In genomic region chr7:19665399-19666008, GRCh38 we compare ENCODE assay signal across 8 cellular contexts. TPM values are rescaled to one million over a fixed set of nuclear protein-coding genes. Genes with fewer than 3 reads are reported as not detected.
DNase-seq lines count a peak whose midpoint lies in the region; ATAC-seq and FAIRE-seq lines count a peak whose summit lies in the region.

No MANE protein-coding gene starts in this region.

- H3K36me3 ChIP-seq in H7 (replicated peaks; ENCODE audit: control insufficient read depth, insufficient read depth, low read length), result no peaks in the 10 kb centered on the region

- no peaks in the 10 kb centered on the region for H3K27me3 ChIP-seq in H7 (ENCODE audit: control insufficient read depth, insufficient read depth, low read length)

- intact Hi-C loops in activated T-helper 2 cell treated with anti-CD3 and anti-CD28 coated beads, Interferon-gamma antibody, Interleukin-2, Interleukin-4, amounts not matched to agents 10 μg/mL and 5 μg/mL and 100 μg/mL, durations not matched to agents 14 hours and 24 hours and 36 hours (cut with micrococcal nuclease), result loop anchor here (5.0 kb wide), 1 partner anchor 543 kb away; no protein-coding TSS in a partner anchor

- H3K4me1 Mint-ChIP-seq in T-helper 17 cell, result peaks cover 9% of the 10 kb centered on the region
- peaks cover 10% of the 10 kb centered on the region for H3K4me1 Mint-ChIP-seq in activated T-helper 2 cell treated with anti-CD3 and anti-CD28 coated beads, Interferon-gamma antibody, Interleukin-2, Interleukin-4, amounts not matched to agents 10 μg/mL and 5 μg/mL and 100 μg/mL, durations not matched to agents 14 hours and 24 hours and 36 hours (ENCODE audit: low read depth)

- H3K4me3 ChIP-seq in H7 (ENCODE audit: insufficient read depth, low read depth, low read length), result no peak overlapping the region

- H3K27me3 Mint-ChIP-seq in T-helper 17 cell, result peaks cover 6% of the 10 kb centered on the region
- peaks cover 34% of the 10 kb centered on the region for H3K27me3 Mint-ChIP-seq in activated T-helper 2 cell treated with anti-CD3 and anti-CD28 coated beads, Interferon-gamma antibody, Interleukin-2, Interleukin-4, amounts not matched to agents 10 μg/mL and 5 μg/mL and 100 μg/mL, durations not matched to agents 14 hours and 24 hours and 36 hours (ENCODE audit: low read depth)

- DNase-seq in EL (peak; percentile 30), M059J (ENCODE audit: low read depth) (peak; percentile 43), T-helper 17 cell (no peak), glomerular visceral epithelial cell (ENCODE audit: extremely low spot score) (peak; percentile 18), urothelium cell line (ENCODE audit: low spot score) (peak; percentile 12), H7 (no peak)
- DNase-seq in activated T-helper 2 cell treated with anti-CD3 and anti-CD28 coated beads, Interferon-gamma antibody, Interleukin-2, Interleukin-4, amounts not matched to agents 10 μg/mL and 5 μg/mL and 100 μg/mL, durations not matched to agents 14 hours and 24 hours and 36 hours (ENCODE audit: low spot score), result no peak

- no peaks in the 10 kb centered on the region for H3K9me3 ChIP-seq in T-helper 17 cell (ENCODE audit: control insufficient read depth, low read length, poor library complexity, severe bottlenecking)

- H3K27ac Mint-ChIP-seq in T-helper 17 cell, result no peak overlapping the region
- H3K27ac Mint-ChIP-seq in activated T-helper 2 cell treated with anti-CD3 and anti-CD28 coated beads, Interferon-gamma antibody, Interleukin-2, Interleukin-4, amounts not matched to agents 10 μg/mL and 5 μg/mL and 100 μg/mL, durations not matched to agents 14 hours and 24 hours and 36 hours, result no peak overlapping the region

- ATAC-seq in GM21786 (IDR thresholded peaks at IDR 0.05; ENCODE audit: unreplicated experiment) (peak; percentile 46), T-helper 17 cell (peak; percentile 44)

- no peak for FAIRE-seq in urothelium cell line (lab: Jason Lieb, UNC)

- H3K4me3 Mint-ChIP-seq in T-helper 17 cell, result no peak overlapping the region
- H3K4me3 Mint-ChIP-seq in activated T-helper 2 cell treated with anti-CD3 and anti-CD28 coated beads, Interferon-gamma antibody, Interleukin-2, Interleukin-4, amounts not matched to agents 10 μg/mL and 5 μg/mL and 100 μg/mL, durations not matched to agents 14 hours and 24 hours and 36 hours (ENCODE audit: low read depth), result no peak overlapping the region

- no peaks in the 10 kb centered on the region for H3K36me3 Mint-ChIP-seq in T-helper 17 cell (ENCODE audit: low read depth)
- H3K36me3 Mint-ChIP-seq in activated T-helper 2 cell treated with anti-CD3 and anti-CD28 coated beads, Interferon-gamma antibody, Interleukin-2, Interleukin-4, amounts not matched to agents 10 μg/mL and 5 μg/mL and 100 μg/mL, durations not matched to agents 14 hours and 24 hours and 36 hours (ENCODE audit: low read depth), result no peaks in the 10 kb centered on the region

- H3K9me3 Mint-ChIP-seq in activated T-helper 2 cell treated with anti-CD3 and anti-CD28 coated beads, Interferon-gamma antibody, Interleukin-2, Interleukin-4, amounts not matched to agents 10 μg/mL and 5 μg/mL and 100 μg/mL, durations not matched to agents 14 hours and 24 hours and 36 hours, result no peaks in the 10 kb centered on the region

RNA-seq across cellular contexts. Expression of gene POLR1F, which starts 43.3 kb away (rescaled TPM):
- total RNA-seq in M059J (2014; rRNA removed; shearing (Covaris generic)), result 25.1 and 27.3 TPM in 2 replicates
- total RNA-seq in T-helper 17 cell, result 10 to 100 TPM; 25.1 to 28.2 TPM
- 32.5 and 41.1 TPM in 2 replicates for total RNA-seq in activated T-helper 2 cell treated with anti-CD3 and anti-CD28 coated beads, Interferon-gamma antibody, Interleukin-2, Interleukin-4, amounts not matched to agents 10 μg/mL and 5 μg/mL and 100 μg/mL, durations not matched to agents 14 hours and 24 hours and 36 hours
- total RNA-seq in H7 (2014; rRNA removed; shearing (Covaris generic)), result 22.0 and 26.8 TPM in 2 replicates

Comparison
In these comparisons a context has a peak if more than half of its experiments do, and no peak if none do; other contexts are left out.
1. DNase-seq: peak in EL (single experiment), M059J (single experiment), glomerular visceral epithelial cell (single experiment) and urothelium cell line (single experiment); none in T-helper 17 cell (0 of 3), activated T-helper 2 cell treated with anti-CD3 and anti-CD28 coated beads, Interferon-gamma antibody, Interleukin-2, Interleukin-4, amounts not matched to agents 10 μg/mL and 5 μg/mL and 100 μg/mL, durations not matched to agents 14 hours and 24 hours and 36 hours (single experiment) and H7 (single experiment).